10 cellular contexts compared by ENCODE assay signal in genomic region chr1:8450312-8450711, GRCh38.
"Had no signal": no experiment of that assay in that cellular context is flagged by ENCODE, and none has a peak within 500 bp of the region (broad histone marks: within the 10 kb centered on the region; RNA-seq: fewer than 3 reads in every experiment).

No MANE protein-coding gene starts in this region.

- H3K36me3 ChIP-seq: adrenal gland had no signal

- H3K27ac ChIP-seq: SJSA1 had no signal

- H3K4me3 ChIP-seq: adrenal gland, mucosa of descending colon, SJSA1 had no signal

- H3K27me3 ChIP-seq: adrenal gland, SJSA1 had no signal

- ATAC-seq: activated naive CD4-positive, alpha-beta T cell treated with anti-CD3 and anti-CD28 coated beads, Interleukin-2, amount 50 U/mL, for 72 hours; mucosa of descending colon had no signal

- H3K9me3 ChIP-seq: adrenal gland, mucosa of descending colon, SJSA1 had no signal

- DNase-seq: activated CD4-positive, alpha-beta T cell treated with anti-CD3 and anti-CD28 coated beads, Interleukin-2, amount 50 U/mL, for 1 hour; activated CD4-positive, CD25-positive, alpha-beta regulatory T cell treated with anti-CD3 and anti-CD28 coated beads, Interleukin-2, amount 50 U/mL, for 72 hours; activated gamma-delta T cell treated with Interleukin-2 at 50 U/mL for 16 hours; adrenal gland; mucosa of descending colon; naive B cell; right cardiac atrium; stimulated activated CD4-positive, alpha-beta T cell treated with anti-CD3 and anti-CD28 coated beads, Interleukin-2, amount 100 ng/mL, for 48 hours had no signal
